ENCODE assay signal across 23 cellular contexts in the genomic region with DNA sequence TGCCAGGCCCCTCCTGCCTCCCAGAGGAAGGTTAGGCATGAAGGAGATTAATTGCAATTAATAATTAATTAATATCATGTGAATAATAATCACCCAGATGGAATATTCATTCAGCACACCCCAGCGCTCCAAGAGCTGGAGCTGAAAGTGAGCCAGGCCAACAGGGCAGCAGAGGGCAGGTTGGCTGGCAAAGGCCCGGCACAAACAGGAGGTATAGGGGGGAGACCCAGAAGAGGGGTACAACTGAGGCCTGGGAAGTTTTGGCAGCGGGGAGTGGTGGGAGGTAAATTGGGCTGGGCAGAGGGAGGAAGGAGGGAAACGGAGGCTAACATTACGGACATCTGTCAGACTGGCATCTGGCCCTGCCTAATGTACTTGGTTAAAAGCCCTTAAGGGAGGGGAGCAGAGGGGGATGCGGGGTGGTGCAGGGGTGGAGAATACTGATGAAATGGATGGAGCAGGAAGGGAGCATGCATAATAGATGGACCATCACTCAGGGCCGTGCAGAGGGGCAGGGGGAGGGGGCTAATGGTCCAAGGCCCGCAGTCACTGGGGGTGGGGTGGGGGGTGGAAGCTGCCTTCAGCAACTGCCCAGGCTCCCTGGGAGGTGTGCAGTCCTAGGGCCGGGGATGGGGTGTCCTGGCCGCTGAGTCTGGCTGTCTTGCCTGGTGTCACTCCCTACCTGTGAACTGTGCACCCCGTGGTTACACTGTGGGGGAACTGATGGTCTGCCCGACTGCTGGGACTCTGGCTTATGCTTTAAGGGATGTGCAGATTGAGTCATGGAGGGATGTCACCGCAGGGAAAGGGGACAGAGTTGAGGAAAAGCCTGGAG. TPM values are rescaled to one million over a fixed set of nuclear protein-coding genes. Genes with fewer than 3 reads are reported as not detected.
DNase-seq lines count a peak whose midpoint lies in the region; ATAC-seq and TF ChIP-seq lines count a peak whose summit lies in the region.
"Had no signal": no experiment of that assay in that cellular context is flagged by ENCODE, and none has a peak within 500 bp of the region (broad histone marks: within the 10 kb centered on the region; RNA-seq: fewer than 3 reads in every experiment).

No MANE protein-coding gene starts in this region.

- no peaks in the 10 kb centered on the region for H3K9me3 Mint-ChIP-seq in CD4-positive, alpha-beta T cell
- no peaks in the 10 kb centered on the region for H3K9me3 Mint-ChIP-seq in nephron
- H3K9me3 Mint-ChIP-seq: activated naive CD8-positive, alpha-beta T cell treated with anti-CD3 and anti-CD28 coated beads, Interleukin-2, amount 50 U/mL, for 24 hours; endodermal cell; WTC11 had no signal

- CTCF ChIA-PET in CD4-positive, alpha-beta T cell (lab: Charles Lee), result no interaction called here
- CTCF ChIA-PET in HEK293 (lab: Yijun Ruan, JAX), result no interaction called here

- POLR2A ChIA-PET in CD4-positive, alpha-beta T cell (lab: Charles Lee), result no interaction called here
- POLR2A ChIA-PET in HEK293 (lab: Yijun Ruan, JAX), result no interaction called here

- peak overlapping the region; percentile 20 for H3K4me3 Mint-ChIP-seq in CD4-positive, alpha-beta T cell
- H3K4me3 Mint-ChIP-seq in nephron, result peak overlapping the region; percentile 50 to 77 (median 72)
- H3K4me3 Mint-ChIP-seq: activated naive CD8-positive, alpha-beta T cell treated with anti-CD3 and anti-CD28 coated beads, Interleukin-2, amount 50 U/mL, for 24 hours; WTC11 had no signal

- H3K27me3 ChIP-seq in CD4-positive, alpha-beta T cell (ENCODE audit: control insufficient read depth, insufficient read depth, low read length), result peaks cover 38% of the 10 kb centered on the region
- H3K27me3 ChIP-seq: ovary had no signal

- no peaks in the 10 kb centered on the region for H3K4me1 Mint-ChIP-seq in CD4-positive, alpha-beta T cell (ENCODE audit: low read depth)
- no peaks in the 10 kb centered on the region for H3K4me1 Mint-ChIP-seq in nephron
- H3K4me1 Mint-ChIP-seq: activated naive CD8-positive, alpha-beta T cell treated with anti-CD3 and anti-CD28 coated beads, Interleukin-2, amount 50 U/mL, for 24 hours; endodermal cell; WTC11 had no signal

- ATAC-seq in CD4-positive, alpha-beta T cell (ENCODE audit: poor library complexity), result no peak
- ATAC-seq: activated naive CD8-positive, alpha-beta T cell treated with anti-CD3 and anti-CD28 coated beads, Interleukin-2, amount 50 U/mL, for 24 hours; gastroesophageal sphincter; right lobe of liver; WTC11 had no signal

- no peak overlapping the region for H3K4me3 ChIP-seq in HEK293 (ENCODE audit: low read depth, low read length)
- H3K4me3 ChIP-seq: esophagus squamous epithelium, gastroesophageal sphincter, lung, ovary, right lobe of liver, SJSA1 had no signal

- H3K36me3 ChIP-seq in HEK293 (ENCODE audit: control insufficient read depth in 2 of 2, insufficient read depth in 1 of 2, low read length in 2 of 2), result no peaks in the 10 kb centered on the region
- H3K36me3 ChIP-seq: brain microvascular endothelial cell, esophagus squamous epithelium, gastroesophageal sphincter, ovary, right lobe of liver, SJSA1 had no signal

- H3K27me3 Mint-ChIP-seq in CD4-positive, alpha-beta T cell, result peaks cover 50% of the 10 kb centered on the region
- H3K27me3 Mint-ChIP-seq in nephron (ENCODE audit: low read depth), result peaks cover 34% of the 10 kb centered on the region

- no peak overlapping the region for H3K27ac Mint-ChIP-seq in CD4-positive, alpha-beta T cell
- H3K27ac Mint-ChIP-seq in nephron, result peak overlapping the region in 1 of 3 experiments; percentile 8
- H3K27ac Mint-ChIP-seq: activated naive CD8-positive, alpha-beta T cell treated with anti-CD3 and anti-CD28 coated beads, Interleukin-2, amount 50 U/mL, for 24 hours; endodermal cell; WTC11 had no signal

- DNase-seq in CD4-positive, alpha-beta T cell, result no peak
- DNase-seq in NCI-H82 treated with DMSO at 0.1 percent for 48 hours (lab: John Stamatoyannopoulos, UW; ENCODE audit: unreplicated experiment) (peak; percentile 21), Ammon's horn (ENCODE audit: low spot score) (no peak), SKM-1 treated with dmso at 0.1 percent for 144 hours (lab: John Stamatoyannopoulos, UW; ENCODE audit: unreplicated experiment) (no peak)
- no peak for DNase-seq in stimulated activated CD4-positive, alpha-beta T cell treated with anti-CD3 and anti-CD28 coated beads, Interleukin-15, amount 100 ng/mL, for 24 hours
- DNase-seq: activated naive CD8-positive, alpha-beta T cell treated with anti-CD3 and anti-CD28 coated beads, Interleukin-2, amount 50 U/mL, for 24 hours; brain microvascular endothelial cell; esophagus squamous epithelium; GF-D8; Karpas-422; MV-4-11; NCI-H187 treated with DMSO at 0.1 percent for 48 hours; NCI-H226; ovary; right lobe of liver had no signal

- H3K36me3 Mint-ChIP-seq in CD4-positive, alpha-beta T cell (ENCODE audit: low read depth), result no peaks in the 10 kb centered on the region
- H3K36me3 Mint-ChIP-seq in nephron (ENCODE audit: low read depth), result no peaks in the 10 kb centered on the region
- H3K36me3 Mint-ChIP-seq: CD14-positive monocyte, WTC11 had no signal

- no peak for TF ChIP-seq CTCF in CD4-positive, alpha-beta T cell (IDR thresholded peaks at IDR 0.05)
- TF ChIP-seq CTCF in HEK293 (tag by site-specific recombination; IDR thresholded peaks at IDR 0.05) (no peak), nephron (IDR thresholded peaks at IDR 0.05; ENCODE audit: unreplicated experiment in 3 of 3) (no peak)

- H3K27ac ChIP-seq in CD4-positive, alpha-beta T cell (ENCODE audit: low read depth, low read length), result no peak overlapping the region
- H3K27ac ChIP-seq in HEK293 (ENCODE audit: extremely low read depth, low read depth, low read length), result no peak overlapping the region
- H3K27ac ChIP-seq: brain microvascular endothelial cell, esophagus squamous epithelium, gastroesophageal sphincter, ovary, right lobe of liver, SJSA1 had no signal

- intact Hi-C loops in CD4-positive, alpha-beta T cell (cut with DNase I, micrococcal nuclease), result no loop called here

- H3K9me3 ChIP-seq in CD4-positive, alpha-beta T cell (ENCODE audit: control insufficient read depth, low read length), result no peaks in the 10 kb centered on the region
- no peaks in the 10 kb centered on the region for H3K9me3 ChIP-seq in HEK293 (ENCODE audit: control insufficient read depth, insufficient read depth, low read depth, low read length)
- H3K9me3 ChIP-seq: esophagus squamous epithelium, gastroesophageal sphincter, ovary, right lobe of liver had no signal

- peaks cover 3% of the 10 kb centered on the region for H3K4me1 ChIP-seq in HEK293 (ENCODE audit: control insufficient read depth, insufficient read depth, low read length)

TF ChIP-seq in HEK293, 187 proteins besides CTCF, POLR2A, EP300 and RAD21:
- TF ChIP-seq ZFP3 (tag by site-specific recombination; IDR thresholded peaks at IDR 0.05; ENCODE audit: low read depth) (no peak), ZBTB17 (tag by site-specific recombination; IDR thresholded peaks at IDR 0.05) (peak; percentile 55; the same call in 1 of the 2 replicates), HOXC10 (CRISPR knock-in tag; IDR thresholded peaks at IDR 0.05) (no peak), ZNF560 (tag by site-specific recombination; IDR thresholded peaks at IDR 0.05; ENCODE audit: borderline replicate concordance) (no peak), ZNF664 (tag by site-specific recombination; IDR thresholded peaks at IDR 0.05) (no peak), KLF16 (tag by site-specific recombination; IDR thresholded peaks at IDR 0.05) (no peak), ZNF549 (tag by site-specific recombination; IDR thresholded peaks at IDR 0.05) (no peak), ZBTB1 (tag by site-specific recombination; IDR thresholded peaks at IDR 0.05) (no peak), ZNF48 (tag by site-specific recombination; IDR thresholded peaks at IDR 0.05) (no peak)
- TF ChIP-seq, protein P1, sequence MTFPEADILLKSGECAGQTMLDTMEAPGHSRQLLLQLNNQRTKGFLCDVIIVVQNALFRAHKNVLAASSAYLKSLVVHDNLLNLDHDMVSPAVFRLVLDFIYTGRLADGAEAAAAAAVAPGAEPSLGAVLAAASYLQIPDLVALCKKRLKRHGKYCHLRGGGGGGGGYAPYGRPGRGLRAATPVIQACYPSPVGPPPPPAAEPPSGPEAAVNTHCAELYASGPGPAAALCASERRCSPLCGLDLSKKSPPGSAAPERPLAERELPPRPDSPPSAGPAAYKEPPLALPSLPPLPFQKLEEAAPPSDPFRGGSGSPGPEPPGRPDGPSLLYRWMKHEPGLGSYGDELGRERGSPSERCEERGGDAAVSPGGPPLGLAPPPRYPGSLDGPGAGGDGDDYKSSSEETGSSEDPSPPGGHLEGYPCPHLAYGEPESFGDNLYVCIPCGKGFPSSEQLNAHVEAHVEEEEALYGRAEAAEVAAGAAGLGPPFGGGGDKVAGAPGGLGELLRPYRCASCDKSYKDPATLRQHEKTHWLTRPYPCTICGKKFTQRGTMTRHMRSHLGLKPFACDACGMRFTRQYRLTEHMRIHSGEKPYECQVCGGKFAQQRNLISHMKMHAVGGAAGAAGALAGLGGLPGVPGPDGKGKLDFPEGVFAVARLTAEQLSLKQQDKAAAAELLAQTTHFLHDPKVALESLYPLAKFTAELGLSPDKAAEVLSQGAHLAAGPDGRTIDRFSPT (tag by site-specific recombination; IDR thresholded peaks at IDR 0.05), result peak; percentile 20; the same call in 1 of the 2 replicates

RNA-seq across cellular contexts. Expression of a gene that starts 1.9 kb away (rescaled TPM):
- total RNA-seq in CD4-positive, alpha-beta T cell, result under 1 TPM; 0.16 to 0.47 TPM

RNA-seq across cellular contexts. Expression of a gene that starts 52.2 kb away (rescaled TPM):
- 1 to 10 TPM; 1.5 TPM for total RNA-seq in CD4-positive, alpha-beta T cell
